In the genomic region with DNA sequence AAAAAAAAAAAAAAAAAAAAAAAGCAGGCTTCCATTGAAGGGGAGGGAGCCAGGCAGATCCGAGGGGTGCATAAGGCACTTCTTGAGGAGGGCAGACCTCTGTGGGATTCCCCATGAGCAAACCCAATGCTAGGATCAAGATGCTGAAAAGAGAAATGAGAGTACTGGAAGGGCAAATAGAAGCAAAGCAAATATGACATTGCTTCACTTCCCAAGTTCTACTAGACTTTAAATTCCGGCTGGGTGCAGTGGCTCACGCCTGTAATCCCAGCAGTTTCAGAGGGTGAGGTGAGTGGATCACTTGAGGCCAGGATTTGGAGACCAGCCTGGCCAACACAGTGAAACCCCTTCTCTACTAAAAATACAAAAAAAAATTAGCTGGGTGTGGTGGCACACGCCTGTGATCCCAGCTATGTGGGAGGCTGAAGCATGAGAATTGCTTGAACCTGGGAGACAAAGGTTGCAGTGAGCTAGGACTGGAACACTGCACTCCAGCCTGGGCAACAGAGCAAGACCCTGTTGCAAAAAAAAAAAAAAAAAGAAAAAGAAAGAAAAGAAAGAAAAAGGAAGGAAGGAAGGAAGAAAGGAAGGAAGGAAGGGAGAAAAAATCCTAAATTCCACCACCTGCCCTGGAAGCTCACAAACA, we compare ENCODE assay signal across 22 cellular contexts. TPM values are rescaled to one million over a fixed set of nuclear protein-coding genes. Genes with fewer than 3 reads are reported as not detected.
"Had no signal": no experiment of that assay in that cellular context is flagged by ENCODE, and none has a peak within 500 bp of the region (broad histone marks: within the 10 kb centered on the region; RNA-seq: fewer than 3 reads in every experiment).

No MANE protein-coding gene starts in this region.

- H3K9me3 ChIP-seq: SK-N-SH had no signal

- H3K9ac ChIP-seq: SK-N-SH had no signal

- FAIRE-seq: RCC 7860 had no signal

- H3K4me2 ChIP-seq: SK-N-SH had no signal

- DNase-seq: KBM-7, MV-4-11, NCI-H1048, NCI-H1105, NCI-H1417 treated with DMSO at 0.1 percent for 48 hours, NCI-H146, NCI-H187, NCI-H2029, NCI-H2081 treated with DMSO at 0.1 percent for 48 hours, NCI-H2171, NCI-H226, NCI-H446, NCI-H510A, NCI-H524 treated with DMSO at 0.1 percent for 48 hours, NCI-H69, NCI-H774, RPMI8226, SHP77, SK-N-SH, SW 1271 had no signal

RNA-seq across cellular contexts. Expression of a gene that starts 23.1 kb away (rescaled TPM):
- polyA plus RNA-seq: IgD-negative memory B cell had no signal
